Comparison of ENCODE assay signal across 19 cellular contexts in genomic region chr1:151549199-151549598, GRCh38. TPM values are rescaled to one million over a fixed set of nuclear protein-coding genes. Genes with fewer than 3 reads are reported as not detected.
DNase-seq lines count a peak whose midpoint lies in the region; ATAC-seq and TF ChIP-seq lines count a peak whose summit lies in the region.
"Had no signal": no experiment of that assay in that cellular context is flagged by ENCODE, and none has a peak within 500 bp of the region (broad histone marks: within the 10 kb centered on the region; RNA-seq: fewer than 3 reads in every experiment).

No MANE protein-coding gene starts in this region.

- no peaks in the 10 kb centered on the region for H3K9me3 Mint-ChIP-seq in T-cell
- H3K9me3 Mint-ChIP-seq: activated naive CD4-positive, alpha-beta T cell treated with anti-CD3 and anti-CD28 coated beads, Interleukin-2, amount 50 U/mL, for 24 hours; naive thymus-derived CD8-positive, alpha-beta T cell; T-helper 1 cell treated with Interleukin-12 subunit alpha and Interleukin-12 subunit beta and Interleukin-4 antibody, amounts not matched to agents 30 μg/mL and 1 μg/mL, for 36 hours had no signal

- H4K20me1 ChIP-seq in GM23248 (ENCODE audit: insufficient read depth) = no peaks in the 10 kb centered on the region
- H4K20me1 ChIP-seq in hepatocyte (ENCODE audit: insufficient read depth, poor library complexity, severe bottlenecking) = peaks cover 3% of the 10 kb centered on the region

- H3K9me3 ChIP-seq in GM23248 (ENCODE audit: low read depth) (no peaks in the 10 kb centered on the region), Panc1 (ENCODE audit: control insufficient read depth, insufficient read depth, low read depth, low read length) (no peaks in the 10 kb centered on the region), hepatocyte (ENCODE audit: low read depth) (no peaks in the 10 kb centered on the region), spleen (no peaks in the 10 kb centered on the region)
- H3K9me3 ChIP-seq: psoas muscle, thoracic aorta had no signal

- H3K4me3 Mint-ChIP-seq in T-cell = no peak overlapping the region
- H3K4me3 Mint-ChIP-seq: activated naive CD4-positive, alpha-beta T cell treated with anti-CD3 and anti-CD28 coated beads, Interleukin-2, amount 50 U/mL, for 24 hours; B cell; naive thymus-derived CD8-positive, alpha-beta T cell; T-helper 1 cell treated with Interleukin-12 subunit alpha and Interleukin-12 subunit beta and Interleukin-4 antibody, amounts not matched to agents 30 μg/mL and 1 μg/mL, for 36 hours had no signal

- H3K4me2 ChIP-seq in GM23248 (ENCODE audit: unreplicated experiment) = peak overlapping the region; percentile 36
- peak overlapping the region; percentile 69 for H3K4me2 ChIP-seq in hepatocyte

- H3K4me1 Mint-ChIP-seq in T-cell = peaks cover 5 to 11% (median 8%) of the 10 kb centered on the region in 3 donors
- H3K4me1 Mint-ChIP-seq: B cell had no signal

- POLR2A ChIA-PET in Panc1 (lab: Charles Lee) = interaction anchor here (0.5 kb wide), 1 partner anchor 64 kb away, joined by 4 read pairs; no protein-coding TSS in a partner anchor
- POLR2A ChIA-PET in T-cell (lab: Charles Lee) = interaction anchor here in 1 of 2 donors (0.6 kb wide), 1 partner anchor 10 kb away, joined by 3 read pairs; no protein-coding TSS in a partner anchor

- H3K36me3 ChIP-seq in GM23248 (ENCODE audit: low read depth) = no peaks in the 10 kb centered on the region
- H3K36me3 ChIP-seq in Panc1 (ENCODE audit: control insufficient read depth, insufficient read depth, low read length) = no peaks in the 10 kb centered on the region
- H3K36me3 ChIP-seq in hepatocyte (replicated peaks; ENCODE audit: insufficient read depth, low read depth) = no peaks in the 10 kb centered on the region
- H3K36me3 ChIP-seq in spleen = no peaks in the 10 kb centered on the region
- H3K36me3 ChIP-seq: thoracic aorta had no signal

- peaks cover 50% of the 10 kb centered on the region for H3K79me2 ChIP-seq in GM23248 (ENCODE audit: insufficient read depth)
- peaks cover 79% of the 10 kb centered on the region for H3K79me2 ChIP-seq in hepatocyte

- H3K36me3 Mint-ChIP-seq in T-cell = no peaks in the 10 kb centered on the region
- H3K36me3 Mint-ChIP-seq: activated naive CD4-positive, alpha-beta T cell treated with anti-CD3 and anti-CD28 coated beads, Interleukin-2, amount 50 U/mL, for 24 hours had no signal

- DNase-seq in GM23248 (peak; percentile 41), Panc1 (ENCODE audit: low read depth, low spot score) (no peak), hepatocyte (ENCODE audit: low spot score) (no peak), spleen (peak; percentile 48), T-cell (no peak), 8988T (no peak)
- DNase-seq: activated CD4-positive, alpha-beta T cell treated with anti-CD3 and anti-CD28 coated beads, Interleukin-2, amount 50 U/mL, for 48 hours; activated T-cell treated with anti-CD3 and anti-CD28 coated beads, Interleukin-2, amount 50 U/mL, for 1 hour; hippocampal formation; naive thymus-derived CD8-positive, alpha-beta T cell; NCI-H524; psoas muscle; SIG-M5 had no signal

- CTCF ChIA-PET in Panc1 (lab: Charles Lee) = no interaction called here
- CTCF ChIA-PET in T-cell (lab: Charles Lee) = no interaction called here

- 21 to 29% methylated on average over 2 of the region's 2 CpGs for WGBS in GM23248 (ENCODE audit: low coverage in 1 of 2, low lambda C conversion rate in 2 of 2, missing lambda C conversion rate in 2 of 2), 2 experiments
- WGBS in hepatocyte (ENCODE audit: low lambda C conversion rate, missing lambda C conversion rate) = 44% methylated on average over 2 of the region's 2 CpGs
- WGBS in spleen, 5 donors = 83 to 100% (median 93%) methylated on average over 2 of the region's 2 CpGs

- H3K27ac ChIP-seq in GM23248 = 0 out of 2 replicates have a peak overlapping the region, but pooled peaks have one; percentile 20
- H3K27ac ChIP-seq in Panc1 (ENCODE audit: low read length) = peak overlapping the region; percentile 93
- H3K27ac ChIP-seq in hepatocyte = peak overlapping the region; percentile 93
- no peak overlapping the region for H3K27ac ChIP-seq in spleen
- H3K27ac ChIP-seq: psoas muscle, thoracic aorta had no signal

- no TSS peak for BruUV-seq in Panc1 (replicated peaks; lab: Mats Ljungman, UMichigan)

- TF ChIP-seq POLR2A in spleen (IDR thresholded peaks at IDR 0.05) = no peak

- intact Hi-C loops in Panc1 (cut with micrococcal nuclease; ENCODE audit: unreplicated experiment) = loop anchor here (10.0 kb wide), 1 partner anchor 104 kb away; no protein-coding TSS in a partner anchor
- intact Hi-C loops in spleen (cut with DNase I; ENCODE audit: low total_unique reads) = no loop called here

- H3K9me2 ChIP-seq in GM23248 (ENCODE audit: insufficient read depth) (no peaks in the 10 kb centered on the region), hepatocyte (replicated peaks; ENCODE audit: insufficient read depth) (no peaks in the 10 kb centered on the region)

- H3K27me3 ChIP-seq in GM23248 (replicated peaks; ENCODE audit: insufficient read depth) = no peaks in the 10 kb centered on the region
- no peaks in the 10 kb centered on the region for H3K27me3 ChIP-seq in Panc1 (ENCODE audit: control insufficient read depth, insufficient read depth, low read length)
- no peaks in the 10 kb centered on the region for H3K27me3 ChIP-seq in hepatocyte
- H3K27me3 ChIP-seq in spleen (replicated peaks in 1 of 7) = no peaks in the 10 kb centered on the region

- H3F3A ChIP-seq in GM23248 (ENCODE audit: insufficient read depth) = peaks cover 38% of the 10 kb centered on the region

- no peak overlapping the region for H3K27ac Mint-ChIP-seq in T-cell
- H3K27ac Mint-ChIP-seq: activated naive CD4-positive, alpha-beta T cell treated with anti-CD3 and anti-CD28 coated beads, Interleukin-2, amount 50 U/mL, for 24 hours; B cell; T-helper 1 cell treated with Interleukin-12 subunit alpha and Interleukin-12 subunit beta and Interleukin-4 antibody, amounts not matched to agents 30 μg/mL and 1 μg/mL, for 36 hours had no signal

- H2AFZ ChIP-seq in GM23248 (no peak overlapping the region), hepatocyte (no peak overlapping the region)

- ATAC-seq in Panc1 = no peak; the same call in none of the 2 replicates
- no peak for ATAC-seq in T-cell (replicated peaks in 1 of 4)
- no peak for ATAC-seq in GM19023 (IDR thresholded peaks at IDR 0.05; ENCODE audit: unreplicated experiment)
- no peak for ATAC-seq in HG03354 (IDR thresholded peaks at IDR 0.05; ENCODE audit: poor library complexity, severe bottlenecking, unreplicated experiment)
- ATAC-seq: naive thymus-derived CD8-positive, alpha-beta T cell; psoas muscle had no signal

- H3K27me3 Mint-ChIP-seq in T-cell = no peaks in the 10 kb centered on the region
- H3K27me3 Mint-ChIP-seq: activated naive CD4-positive, alpha-beta T cell treated with anti-CD3 and anti-CD28 coated beads, Interleukin-2, amount 50 U/mL, for 24 hours had no signal

- no peak for TF ChIP-seq CTCF in Panc1 (IDR thresholded peaks at IDR 0.05)
- TF ChIP-seq CTCF in hepatocyte (IDR thresholded peaks at IDR 0.05; ENCODE audit: poor library complexity) = no peak
- TF ChIP-seq CTCF in spleen (IDR thresholded peaks at IDR 0.05 in 8 of 11, conservative IDR thresholded peaks at IDR 0.05 in 3 of 11) = no peak

- peaks cover 50% of the 10 kb centered on the region for H3K4me1 ChIP-seq in GM23248 (ENCODE audit: insufficient read depth)
- peaks cover 82% of the 10 kb centered on the region for H3K4me1 ChIP-seq in Panc1 (ENCODE audit: control insufficient read depth, insufficient read depth, low read length)
- peaks cover 32% of the 10 kb centered on the region for H3K4me1 ChIP-seq in hepatocyte (ENCODE audit: insufficient read depth)
- H3K4me1 ChIP-seq in spleen = no peaks in the 10 kb centered on the region

- no peak overlapping the region for H3K9ac ChIP-seq in GM23248

- H3K4me3 ChIP-seq in GM23248 (no peak overlapping the region), Panc1 (ENCODE audit: low read depth in 2 of 2, low read length in 2 of 2) (peak overlapping the region in 1 of 2 experiments; percentile 22; a peak in 2 of 4 replicates), hepatocyte (no peak overlapping the region), spleen (no peak overlapping the region)
- H3K4me3 ChIP-seq: psoas muscle, thoracic aorta had no signal

- in situ Hi-C loops in GM23248 (cut with MboI) (no loop called here), Panc1 (cut with HindIII; ENCODE audit: low pct_unique_long_range_greater_than_20kb, low sequenced_read_pairs) (no loop called here)

RNA-seq across cellular contexts. Expression of gene TUFT1, which starts 9.1 kb away (rescaled TPM):
- 11.5 and 20.3 TPM in 2 replicates for total RNA-seq in GM23248 (2014; rRNA removed; shearing (Covaris generic))
- polyA plus RNA-seq in GM23248 (2016; fragmentation: Nextera tagmentation; extraction: Ambion mirVana) (19.2 and 20.5 TPM in 2 replicates), hepatocyte (29.2 and 30.1 TPM in 2 replicates), spleen (under 1 TPM; 0.67 to 0.90 (median 0.76) TPM)
- total RNA-seq in Panc1 (2021; ENCODE audit: unreplicated experiment) (66.4 TPM), hepatocyte (18.3 and 29.8 TPM in 2 replicates), spleen (1 to 10 TPM; 1.2 to 1.9 (median 1.5) TPM), T-cell (1 to 10 TPM; 2.8 to 5.5 (median 4.3) TPM)
- 68.5 TPM for polyA plus RNA-seq in Panc1 (2012; ENCODE audit: insufficient read length)

RNA-seq across cellular contexts. Expression of gene CGN, which starts 38.0 kb away (rescaled TPM):
- total RNA-seq in GM23248 (2014; rRNA removed; shearing (Covaris generic)) = not detected in 2 replicates
- polyA plus RNA-seq in GM23248 (2016; fragmentation: Nextera tagmentation; extraction: Ambion mirVana) = 0.06 TPM in 1 of 2 replicates, not detected in the other
- 10.2 TPM for total RNA-seq in Panc1 (2021; ENCODE audit: unreplicated experiment)
- 7.4 TPM for polyA plus RNA-seq in Panc1 (2012; ENCODE audit: insufficient read length)
- total RNA-seq in hepatocyte = 58.2 and 66.4 TPM in 2 replicates
- 46.3 and 54.5 TPM in 2 replicates for polyA plus RNA-seq in hepatocyte
- under 1 TPM in 5 of 7 donors, not detected in 2; 0.23 to 0.87 (median 0.63) TPM for total RNA-seq in spleen
- under 1 TPM; 0.09 to 0.26 (median 0.09) TPM for polyA plus RNA-seq in spleen
- total RNA-seq in T-cell = 1 to 10 TPM in 1 of 5 donors, under 1 TPM in 4; 0.37 to 1.3 (median 0.59) TPM

Comparison
In these comparisons a context has a peak if more than half of its experiments do, and no peak if none do; other contexts are left out.
1. DNase-seq: peak in GM23248 (single experiment) and spleen (single experiment); none in Panc1 (single experiment), hepatocyte (single experiment), T-cell (0 of 34) and 8988T (single experiment).
2. H3K27ac ChIP-seq: peak in GM23248 (single experiment), Panc1 (single experiment) and hepatocyte (single experiment); none in spleen (0 of 8).